Comparison of ENCODE assay signal across 1 cellular context in genomic region chr3:115693868-115694267, GRCh38.
TF ChIP-seq lines count a peak whose summit lies in the region.

No MANE protein-coding gene starts in this region.

TF ChIP-seq in H1, 55 proteins besides CTCF, POLR2A, EP300 and RAD21 (continued from another document):
- no peak for TF ChIP-seq ZNF274 (IDR thresholded peaks at IDR 0.05; ENCODE audit: borderline replicate concordance, extremely low read depth, low read length)
- no peak for TF ChIP-seq BCL11A (IDR thresholded peaks at IDR 0.05; ENCODE audit: low read depth in 2 of 2, low read length in 2 of 2)
- TF ChIP-seq, protein P1, sequence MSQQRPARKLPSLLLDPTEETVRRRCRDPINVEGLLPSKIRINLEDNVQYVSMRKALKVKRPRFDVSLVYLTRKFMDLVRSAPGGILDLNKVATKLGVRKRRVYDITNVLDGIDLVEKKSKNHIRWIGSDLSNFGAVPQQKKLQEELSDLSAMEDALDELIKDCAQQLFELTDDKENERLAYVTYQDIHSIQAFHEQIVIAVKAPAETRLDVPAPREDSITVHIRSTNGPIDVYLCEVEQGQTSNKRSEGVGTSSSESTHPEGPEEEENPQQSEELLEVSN (IDR thresholded peaks at IDR 0.05): no peak
- TF ChIP-seq TAF7 (optimal IDR thresholded peaks at IDR 0.05; ENCODE audit: borderline replicate concordance, low read depth, low read length): no peak
- TF ChIP-seq KDM4A (IDR thresholded peaks at IDR 0.05; ENCODE audit: low read depth, low read length, severe bottlenecking): no peak
- no peak for TF ChIP-seq JUN (IDR thresholded peaks at IDR 0.05; ENCODE audit: low read depth, low read length)
- TF ChIP-seq SIRT6 (IDR thresholded peaks at IDR 0.05; ENCODE audit: low read length): no peak
- TF ChIP-seq RNF2 (IDR thresholded peaks at IDR 0.05; ENCODE audit: borderline replicate concordance, low read depth, low read length, missing control alignments, poor library complexity, severe bottlenecking): no peak
- no peak for TF ChIP-seq PHF8 (conservative IDR thresholded peaks at IDR 0.05; ENCODE audit: low read depth, low read length)
- no peak for TF ChIP-seq GABPA (IDR thresholded peaks at IDR 0.05; ENCODE audit: borderline replicate concordance, insufficient read depth, low read length)
- TF ChIP-seq CBX8 (IDR thresholded peaks at IDR 0.05; ENCODE audit: borderline replicate concordance, low read depth, low read length): no peak
- no peak for TF ChIP-seq BRCA1 (IDR thresholded peaks at IDR 0.05; ENCODE audit: low read depth, low read length)
- TF ChIP-seq ASH2L (IDR thresholded peaks at IDR 0.05; ENCODE audit: low read length): no peak
- TF ChIP-seq SIN3A (conservative IDR thresholded peaks at IDR 0.05 in 1 of 2, IDR thresholded peaks at IDR 0.05 in 1 of 2; ENCODE audit: low read depth in 1 of 2, low read length in 2 of 2): no peak
- no peak for TF ChIP-seq CEBPB (IDR thresholded peaks at IDR 0.05; ENCODE audit: low read depth, low read length)
- no peak for TF ChIP-seq TEAD4 (IDR thresholded peaks at IDR 0.05; ENCODE audit: low read depth, low read length)
